ENCODE assay signal across 1 cellular context in genomic region chr3:129248286-129248979, GRCh38.
TF ChIP-seq lines count a peak whose summit lies in the region.

No MANE protein-coding gene starts in this region.

TF ChIP-seq in GM23338, 12 proteins besides CTCF, POLR2A, EP300 and RAD21 (continued from another document):
- no peak for TF ChIP-seq ZNF462 (CRISPR knock-in tag; IDR thresholded peaks at IDR 0.05)
- no peak for TF ChIP-seq CREB1 (CRISPR knock-in tag; IDR thresholded peaks at IDR 0.05; ENCODE audit: low read depth)
